In the genomic region with DNA sequence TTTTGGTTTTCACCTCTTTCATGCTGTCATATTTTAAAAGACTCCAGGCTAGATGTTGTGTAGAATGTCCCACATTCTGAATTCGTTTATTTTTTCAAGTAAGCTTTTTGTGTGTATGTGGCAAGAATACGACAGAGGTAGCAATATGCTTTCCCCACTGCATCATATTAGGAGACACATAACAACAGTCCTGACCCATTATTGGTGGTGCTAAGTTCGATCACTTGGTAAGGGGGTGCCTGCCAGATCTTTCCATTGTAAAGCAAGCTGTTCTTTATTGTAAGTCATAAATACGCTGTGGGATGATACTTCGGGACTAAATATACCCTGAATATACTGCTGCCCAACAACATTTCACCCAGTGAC, we compare ENCODE assay signal across 8 cellular contexts. TPM values are rescaled to one million over a fixed set of nuclear protein-coding genes. Genes with fewer than 3 reads are reported as not detected.
A peak's percentile ranks its signal among the peaks of the same experiment; 100 is the strongest.
DNase-seq lines count a peak whose midpoint lies in the region; ATAC-seq and TF ChIP-seq lines count a peak whose summit lies in the region.

No MANE protein-coding gene starts in this region.

- H3K27ac Mint-ChIP-seq in CD14-positive monocyte = peak overlapping the region in 6 of 7 donors; percentile 90 to 98 (median 96)
- H3K27ac Mint-ChIP-seq in brain = peak overlapping the region; percentile 97 to 99 (median 97)

- H3K4me3 Mint-ChIP-seq in CD14-positive monocyte (peak overlapping the region; percentile 95 to 97), brain (peak overlapping the region; percentile 93 to 99 (median 98))

- intact Hi-C loops in CD14-positive monocyte (cut with micrococcal nuclease) (loop anchor here in 1 of 2 donors (5.0 kb wide), 2 partner anchors 84 to 111 kb away; no protein-coding TSS in a partner anchor), lower lobe of right lung (cut with DNase I) (no loop called here), uterus (cut with DNase I; ENCODE audit: low total_unique reads) (no loop called here)

- H3K36me3 ChIP-seq in lower lobe of right lung (no peaks in the 10 kb centered on the region), uterus (no peaks in the 10 kb centered on the region)

- H3K4me1 Mint-ChIP-seq in CD14-positive monocyte (peaks cover 33% of the 10 kb centered on the region), brain (peaks cover 37% of the 10 kb centered on the region)

- H3K36me3 Mint-ChIP-seq in CD14-positive monocyte = peaks cover 0 to 1% of the 10 kb centered on the region in 2 donors
- no peaks in the 10 kb centered on the region for H3K36me3 Mint-ChIP-seq in brain

- peaks cover 29% of the 10 kb centered on the region for H3K4me1 ChIP-seq in lower lobe of right lung
- H3K4me1 ChIP-seq in uterus = peaks cover 0 to 6% of the 10 kb centered on the region in 2 donors

- peak overlapping the region; percentile 96 for H3K4me3 ChIP-seq in lower lobe of right lung
- peak overlapping the region; percentile 64 to 96 for H3K4me3 ChIP-seq in uterus

- DNase-seq in CD14-positive monocyte (ENCODE audit: low spot score) = no peak
- no peak for DNase-seq in lower lobe of right lung
- no peak for DNase-seq in uterus
- DNase-seq in NCI-H1417 treated with DMSO at 0.1 percent for 48 hours (lab: John Stamatoyannopoulos, UW) = no peak

- H3K27me3 Mint-ChIP-seq in CD14-positive monocyte (ENCODE audit: low read depth in 3 of 3) (peaks cover 0 to 2% (median 0%) of the 10 kb centered on the region in 3 donors), brain (peaks cover 14% of the 10 kb centered on the region)

- no peak for TF ChIP-seq CTCF in CD14-positive monocyte (IDR thresholded peaks at IDR 0.05)
- no peak for TF ChIP-seq CTCF in brain (conservative IDR thresholded peaks at IDR 0.05)
- no peak for TF ChIP-seq CTCF in lower lobe of right lung (IDR thresholded peaks at IDR 0.05)
- no peak for TF ChIP-seq CTCF in uterus (IDR thresholded peaks at IDR 0.05)

- ATAC-seq in HG02938 (IDR thresholded peaks at IDR 0.05; ENCODE audit: unreplicated experiment) (peak; percentile 3), lower lobe of right lung (peak in 1 of 2 donors; percentile 1), HG03108 (IDR thresholded peaks at IDR 0.05; ENCODE audit: unreplicated experiment) (no peak), HG03457 (IDR thresholded peaks at IDR 0.05; ENCODE audit: unreplicated experiment) (no peak)

- H3K27ac ChIP-seq in lower lobe of right lung (peak overlapping the region; percentile 91), uterus (peak overlapping the region; percentile 89 to 96)

- TF ChIP-seq POLR2A in uterus (IDR thresholded peaks at IDR 0.05) = no peak

- H3K9me3 ChIP-seq in lower lobe of right lung = no peaks in the 10 kb centered on the region
- H3K9me3 ChIP-seq in uterus = no peaks in the 10 kb centered on the region

- H3K27me3 ChIP-seq in lower lobe of right lung (ENCODE audit: low read depth) (no peaks in the 10 kb centered on the region), uterus (no peaks in the 10 kb centered on the region)

- peaks cover 0 to 3% (median 0%) of the 10 kb centered on the region in 7 donors for H3K9me3 Mint-ChIP-seq in CD14-positive monocyte
- peaks cover 0 to 2% (median 0%) of the 10 kb centered on the region in 5 experiments for H3K9me3 Mint-ChIP-seq in brain

RNA-seq across cellular contexts. Expression of a gene that starts 0.6 kb away (rescaled TPM):
- polyA plus RNA-seq in CD14-positive monocyte (10 to 100 TPM; 13.5 to 21.3 TPM), brain (ENCODE audit: insufficient read depth, low read depth, low replicate concordance) (7.8 TPM)
- total RNA-seq in lower lobe of right lung (42.1 TPM), uterus (10 to 100 TPM; 27.9 to 59.2 (median 44.2) TPM)
